11 cellular contexts compared by ENCODE assay signal in the genomic region with DNA sequence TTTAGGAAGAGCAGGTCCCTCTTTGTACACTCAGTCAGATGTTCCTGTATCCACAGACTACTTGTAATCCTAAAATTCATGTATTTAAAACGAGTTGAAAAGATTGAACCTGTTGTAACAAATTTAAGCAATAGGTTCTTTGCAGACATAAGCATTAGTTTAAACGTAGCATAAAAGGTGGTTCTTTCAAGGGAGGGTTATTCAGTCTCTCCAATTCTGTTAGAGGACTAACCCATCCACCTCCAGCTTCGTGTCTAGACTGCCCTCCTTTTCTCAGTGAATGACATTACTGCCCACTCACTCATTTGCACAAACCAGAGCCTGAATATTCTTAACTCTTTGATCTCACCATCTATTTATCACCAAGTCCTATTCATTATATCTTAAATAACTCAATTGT. TPM values are rescaled to one million over a fixed set of nuclear protein-coding genes. Genes with fewer than 3 reads are reported as not detected.
A peak's percentile ranks its signal among the peaks of the same experiment; 100 is the strongest.
DNase-seq lines count a peak whose midpoint lies in the region; ATAC-seq and TF ChIP-seq lines count a peak whose summit lies in the region.
"Not testable (repeated sequence)": the region's sequence is repeated elsewhere in the genome, so short reads cannot be mapped to it uniquely, and the experiment has no call there.
"Had no signal": no experiment of that assay in that cellular context is flagged by ENCODE, and none has a peak within 500 bp of the region (broad histone marks: within the 10 kb centered on the region; RNA-seq: fewer than 3 reads in every experiment).

No MANE protein-coding gene starts in this region.

- peak overlapping the region; percentile 89 for H3K27ac Mint-ChIP-seq in activated CD4-positive, alpha-beta T cell treated with anti-CD3 and anti-CD28 coated beads, Interleukin-2, amount 10 ng/mL, durations not matched to agents 7 days and 5 days

- DNase-seq in NCI-H2227 (lab: John Stamatoyannopoulos, UW; ENCODE audit: unreplicated experiment), result peak; percentile 19
- not testable (repeated sequence) for DNase-seq in activated CD4-positive, alpha-beta T cell treated with anti-CD3 and anti-CD28 coated beads, Interleukin-2, amount 10 ng/mL, durations not matched to agents 7 days and 5 days; brain microvascular endothelial cell; fibroblast of villous mesenchyme (ENCODE audit: low read depth)

- not testable (repeated sequence) for TF ChIP-seq CTCF in brain microvascular endothelial cell (IDR thresholded peaks at IDR 0.05; ENCODE audit: low read depth, low read length, missing control alignments); fibroblast of villous mesenchyme (IDR thresholded peaks at IDR 0.05; ENCODE audit: insufficient read depth, low read depth, low read length)

- H3K9me3 ChIP-seq in BLaER1, result peaks cover 18% of the 10 kb centered on the region
- not testable (repeated sequence) for H3K9me3 ChIP-seq in mesodermal cell (ENCODE audit: control insufficient read depth, low read length); skeletal muscle tissue (ENCODE audit: control insufficient read depth in 3 of 3, low read length in 3 of 3)

- not testable (repeated sequence) for H3K4me1 ChIP-seq in BLaER1; mesodermal cell (ENCODE audit: control insufficient read depth, insufficient read depth, low read length, poor library complexity, severe bottlenecking); skeletal muscle tissue (ENCODE audit: control insufficient read depth in 3 of 3, insufficient read depth in 3 of 3, low read length in 3 of 3)

- H3K36me3 ChIP-seq in BLaER1, result peaks cover 13% of the 10 kb centered on the region
- H3K36me3 ChIP-seq in brain microvascular endothelial cell (replicated peaks); skeletal muscle tissue (ENCODE audit: control insufficient read depth in 3 of 3, insufficient read depth in 3 of 3, low read length in 3 of 3): not testable (repeated sequence)
- H3K36me3 ChIP-seq in mesodermal cell (ENCODE audit: control insufficient read depth, insufficient read depth, low read length), result peaks cover 19% of the 10 kb centered on the region

- not testable (repeated sequence) for H3K36me3 Mint-ChIP-seq in activated CD4-positive, alpha-beta T cell treated with anti-CD3 and anti-CD28 coated beads, Interleukin-2, amount 10 ng/mL, durations not matched to agents 7 days and 5 days (ENCODE audit: low read depth)

- POLR2A ChIA-PET in activated CD4-positive, alpha-beta T cell treated with anti-CD3 and anti-CD28 coated beads, Interleukin-2, amount 10 ng/mL, durations not matched to agents 7 days and 5 days (lab: Charles Lee), result not testable (repeated sequence)

- H3K4me3 Mint-ChIP-seq in activated CD4-positive, alpha-beta T cell treated with anti-CD3 and anti-CD28 coated beads, Interleukin-2, amount 10 ng/mL, durations not matched to agents 7 days and 5 days, result peak overlapping the region; percentile 85

- H3K4me3 ChIP-seq in BLaER1, result peak overlapping the region; percentile 68
- H3K4me3 ChIP-seq in brain microvascular endothelial cell (ENCODE audit: low read depth, low read length), result peak overlapping the region; percentile 60
- peak overlapping the region; percentile 64 for H3K4me3 ChIP-seq in fibroblast of villous mesenchyme (ENCODE audit: low read depth, low read length)
- H3K4me3 ChIP-seq in mesodermal cell (ENCODE audit: extremely low read depth, insufficient read depth, low read length, poor library complexity, severe bottlenecking), result peak overlapping the region; percentile 47
- peak overlapping the region in 2 of 3 donors; percentile 57 to 78 for H3K4me3 ChIP-seq in skeletal muscle tissue (ENCODE audit: low read length in 3 of 3)

- not testable (repeated sequence) for H3K27me3 ChIP-seq in BLaER1; brain microvascular endothelial cell (replicated peaks); skeletal muscle tissue (ENCODE audit: control insufficient read depth in 3 of 3, insufficient read depth in 3 of 3, low read length in 3 of 3)

- ATAC-seq in GM21447 (IDR thresholded peaks at IDR 0.05; ENCODE audit: unreplicated experiment), result peak; percentile 7

- H3K9me3 Mint-ChIP-seq in activated CD4-positive, alpha-beta T cell treated with anti-CD3 and anti-CD28 coated beads, Interleukin-2, amount 10 ng/mL, durations not matched to agents 7 days and 5 days, result not testable (repeated sequence)

- H3K4me2 ChIP-seq in BLaER1, result peak overlapping the region; percentile 40

- in situ Hi-C loops in brain microvascular endothelial cell (cut with HindIII; ENCODE audit: low pct_ligation_motif_present, low sequenced_read_pairs), result not testable (repeated sequence)

- peak overlapping the region; percentile 29; the same call in 1 of the 2 replicates for H3K9ac ChIP-seq in BLaER1
- peak overlapping the region in 2 of 3 donors; percentile 45 to 64 for H3K9ac ChIP-seq in skeletal muscle tissue (ENCODE audit: low read depth in 1 of 3, low read length in 3 of 3)

- WGBS in mesodermal cell (ENCODE audit: insufficient coverage in 2 of 2), 2 experiments, result no CpG with 5 or more reads among the region's 3 CpGs

- not testable (repeated sequence) for H4K20me1 ChIP-seq in BLaER1

- not testable (repeated sequence) for H3K27me3 Mint-ChIP-seq in activated CD4-positive, alpha-beta T cell treated with anti-CD3 and anti-CD28 coated beads, Interleukin-2, amount 10 ng/mL, durations not matched to agents 7 days and 5 days

- not testable (repeated sequence) for H3K4me1 Mint-ChIP-seq in activated CD4-positive, alpha-beta T cell treated with anti-CD3 and anti-CD28 coated beads, Interleukin-2, amount 10 ng/mL, durations not matched to agents 7 days and 5 days

- not testable (repeated sequence) for H3K27ac ChIP-seq in BLaER1; brain microvascular endothelial cell; mesodermal cell (ENCODE audit: low read depth, low read length, severe bottlenecking); skeletal muscle tissue (ENCODE audit: low read depth, low read length)

- CTCF ChIA-PET in activated CD4-positive, alpha-beta T cell treated with anti-CD3 and anti-CD28 coated beads, Interleukin-2, amount 10 ng/mL, durations not matched to agents 7 days and 5 days (lab: Charles Lee), result interaction anchor here (1.9 kb wide), 1 partner anchor 57 kb away, joined by 9 read pairs; no protein-coding TSS in a partner anchor

RNA-seq across cellular contexts. Expression of gene FOXO3B, which starts 0.6 kb away (rescaled TPM):
- 1 to 10 TPM; 3.1 to 3.2 TPM for total RNA-seq in activated CD4-positive, alpha-beta T cell treated with anti-CD3 and anti-CD28 coated beads, Interleukin-2, amount 10 ng/mL, durations not matched to agents 7 days and 5 days
- 5.2 and 6.8 TPM in 2 replicates for total RNA-seq in fibroblast of villous mesenchyme
- polyA plus RNA-seq in mesodermal cell (2013, experiment 1 of 2), result 8.8 TPM
- 6.4 TPM for polyA plus RNA-seq in mesodermal cell (2013, experiment 2 of 2)
- total RNA-seq in skeletal muscle tissue, result 1.6 TPM

RNA-seq across cellular contexts. Expression of gene TBC1D28, which starts 38.5 kb away (rescaled TPM):
- not detected for total RNA-seq in activated CD4-positive, alpha-beta T cell treated with anti-CD3 and anti-CD28 coated beads, Interleukin-2, amount 10 ng/mL, durations not matched to agents 7 days and 5 days
- total RNA-seq in fibroblast of villous mesenchyme, result not detected in 2 replicates
- polyA plus RNA-seq in mesodermal cell (2013, experiment 1 of 2), result not detected
- polyA plus RNA-seq in mesodermal cell (2013, experiment 2 of 2), result not detected
- total RNA-seq in skeletal muscle tissue, result not detected
- total RNA-seq: activated CD8-positive, alpha-beta memory T cell treated with anti-CD3 and anti-CD28 coated beads for 36 hours; adrenal gland; mucosa of gallbladder had no signal
- polyA plus RNA-seq: adrenal gland had no signal
